ENCODE assay signal across 9 cellular contexts in genomic region chr15:89034305-89034704, GRCh38. TPM values are rescaled to one million over a fixed set of nuclear protein-coding genes. Genes with fewer than 3 reads are reported as not detected.
DNase-seq lines count a peak whose midpoint lies in the region; ATAC-seq, FAIRE-seq and TF ChIP-seq lines count a peak whose summit lies in the region.
"Had no signal": no experiment of that assay in that cellular context is flagged by ENCODE, and none has a peak within 500 bp of the region (broad histone marks: within the 10 kb centered on the region; RNA-seq: fewer than 3 reads in every experiment).

No MANE protein-coding gene starts in this region.

- H3K27me3 ChIP-seq in HepG2 (ENCODE audit: control insufficient read depth in 1 of 2, insufficient read depth in 2 of 2, low read length in 2 of 2), result peaks cover 0 to 8% of the 10 kb centered on the region in 2 experiments; a peak in 2 of 5 replicates

- H3K4me1 Mint-ChIP-seq in WTC11, result no peaks in the 10 kb centered on the region

- H3K4me2 ChIP-seq in HepG2 (ENCODE audit: low read depth, low read length), result no peak overlapping the region

- H4K20me1 ChIP-seq in HepG2 (ENCODE audit: insufficient read depth, low read length), result no peaks in the 10 kb centered on the region

- H3K79me2 ChIP-seq in HepG2 (ENCODE audit: insufficient read depth, low read length), result no peaks in the 10 kb centered on the region

- TF ChIP-seq CTCF in HEK293 (tag by site-specific recombination; IDR thresholded peaks at IDR 0.05) (peak; percentile 43; the same call in 1 of the 2 replicates), HepG2 (CRISPR knock-in tag; IDR thresholded peaks at IDR 0.05) (peak; percentile 50), WTC11 (IDR thresholded peaks at IDR 0.05) (no peak)

- TF ChIP-seq EP300 in HepG2 (IDR thresholded peaks at IDR 0.05; ENCODE audit: low read depth in 2 of 2, low read length in 2 of 2), result no peak
- TF ChIP-seq EP300 in HepG2 (CRISPR knock-in tag; IDR thresholded peaks at IDR 0.05; ENCODE audit: borderline replicate concordance), result no peak

- TF ChIP-seq RAD21 in HepG2 (CRISPR knock-in tag; IDR thresholded peaks at IDR 0.05), result no peak

- CTCF ChIA-PET in HEK293 (lab: Yijun Ruan, JAX) (interaction anchor here (0.8 to 1.8 kb wide), 4 partner anchors 23 to 144 kb away, joined by 3 to 12 read pairs (median 3); no protein-coding TSS in a partner anchor), HepG2 (lab: Yijun Ruan, JAX; ENCODE audit: low intra/inter-chr PET ratio, low total read pairs) (interaction anchor here (0.9 kb wide), 1 partner anchor 137 kb away, joined by 3 read pairs; no protein-coding TSS in a partner anchor), WTC11 (lab: Charles Lee) (interaction anchor here (0.9 to 1.7 kb wide), 12 partner anchors 10 to 143 kb away, joined by 3 to 7 read pairs (median 4); no protein-coding TSS in a partner anchor)

- peaks cover 11% of the 10 kb centered on the region for H3K9me3 Mint-ChIP-seq in WTC11

- in situ Hi-C loops in HepG2 (cut with HindIII; ENCODE audit: extremely low pct_ligation_motif_present, low pct_unique_long_range_greater_than_20kb), result no loop called here

- H2AFZ ChIP-seq in HepG2 (ENCODE audit: low read length), result no peak overlapping the region

- no peaks in the 10 kb centered on the region; the same call in none of the 2 replicates for H3K27me3 Mint-ChIP-seq in WTC11 (ENCODE audit: low read depth)
- H3K27me3 Mint-ChIP-seq: activated naive CD8-positive, alpha-beta T cell had no signal

- no peaks in the 10 kb centered on the region for H3K9me3 ChIP-seq in HEK293 (ENCODE audit: control insufficient read depth, insufficient read depth, low read depth, low read length)
- no peaks in the 10 kb centered on the region for H3K9me3 ChIP-seq in HepG2 (ENCODE audit: low read length)

- H3K27ac Mint-ChIP-seq in WTC11, result no peak overlapping the region
- H3K27ac Mint-ChIP-seq: activated naive CD8-positive, alpha-beta T cell had no signal

- H3K4me1 ChIP-seq in HEK293 (ENCODE audit: control insufficient read depth, insufficient read depth, low read length) (no peaks in the 10 kb centered on the region), HepG2 (ENCODE audit: insufficient read depth, low read length) (no peaks in the 10 kb centered on the region)

- WGBS in HepG2 (ENCODE audit: low lambda C conversion rate), result 21% methylated on average over 4 of the region's 4 CpGs

- peak; percentile 47 for FAIRE-seq in HepG2 (lab: Jason Lieb, UNC)

- H3K4me3 ChIP-seq in HEK293 (ENCODE audit: low read depth, low read length), result no peak overlapping the region
- H3K4me3 ChIP-seq in HepG2 (replicated peaks in 1 of 3; ENCODE audit: insufficient read depth in 1 of 3, low read depth in 2 of 3, low read length in 3 of 3), result no peak overlapping the region

- no peak overlapping the region for H3K9ac ChIP-seq in HepG2 (ENCODE audit: insufficient read depth, low read depth, low read length)

- H3K4me3 Mint-ChIP-seq in WTC11, result no peak overlapping the region
- H3K4me3 Mint-ChIP-seq: activated naive CD8-positive, alpha-beta T cell had no signal

- TF ChIP-seq POLR2A in HepG2 (IDR thresholded peaks at IDR 0.05; ENCODE audit: insufficient read depth in 1 of 2, low read depth in 2 of 2, low read length in 2 of 2), result no peak

- H3K36me3 Mint-ChIP-seq in WTC11, result peaks cover 5% of the 10 kb centered on the region; the same call in 1 of the 2 replicates
- H3K36me3 Mint-ChIP-seq: activated naive CD8-positive, alpha-beta T cell had no signal

- ATAC-seq in HepG2 (no peak), GM21526 (IDR thresholded peaks at IDR 0.05; ENCODE audit: low FRiP score, unreplicated experiment) (no peak), WTC11 (no peak; the same call in 1 of the 2 replicates)

- BruUV-seq in HepG2 (replicated peaks; lab: Mats Ljungman, UMichigan), result no TSS peak

- H3K27ac ChIP-seq in HEK293 (ENCODE audit: extremely low read depth, low read depth, low read length) (no peak overlapping the region), HepG2 (ENCODE audit: extremely low read length, insufficient read depth, low read length) (no peak overlapping the region)

- H3K36me3 ChIP-seq in HEK293 (ENCODE audit: control insufficient read depth in 2 of 2, insufficient read depth in 1 of 2, low read length in 2 of 2) (no peaks in the 10 kb centered on the region), HepG2 (replicated peaks in 1 of 2; ENCODE audit: control insufficient read depth in 1 of 2, insufficient read depth in 2 of 2, low read length in 2 of 2) (no peaks in the 10 kb centered on the region)

- intact Hi-C loops in HepG2 (cut with micrococcal nuclease; ENCODE audit: unreplicated experiment), result loop anchor here (1.0 kb wide), 1 partner anchor 23 kb away; no protein-coding TSS in a partner anchor

- DNase-seq in DMS114 treated with DMSO at 0.1 percent for 48 hours (lab: John Stamatoyannopoulos, UW; ENCODE audit: unreplicated experiment), result peak; percentile 34
- peak; percentile 46 for DNase-seq in SW480 (ENCODE audit: low spot score)
- DNase-seq in HepG2 (ENCODE audit: low spot score), result peak; percentile 12
- DNase-seq in WTC11 (ENCODE audit: low spot score), result no peak
- no peak for DNase-seq in activated T-cell treated with anti-CD3 and anti-CD28 coated beads for 4 hours
- DNase-seq: NCI-H2029 treated with DMSO at 0.1 percent for 48 hours had no signal

- POLR2A ChIA-PET in HEK293 (lab: Yijun Ruan, JAX) (no interaction called here), HepG2 (lab: Yijun Ruan, JAX) (no interaction called here), WTC11 (lab: Charles Lee) (no interaction called here)

TF ChIP-seq in HEK293, 187 proteins besides CTCF, POLR2A, EP300 and RAD21 (continues in another document):
- TF ChIP-seq ZNF366 (tag by site-specific recombination; conservative IDR thresholded peaks at IDR 0.05), result no peak
- TF ChIP-seq ZNF350 (tag by site-specific recombination; IDR thresholded peaks at IDR 0.05), result no peak
- TF ChIP-seq MEIS1 (CRISPR knock-in tag; IDR thresholded peaks at IDR 0.05; ENCODE audit: borderline replicate concordance), result peak; percentile 54; the same call in 1 of the 2 replicates
- no peak for TF ChIP-seq SCRT1 (tag by site-specific recombination; IDR thresholded peaks at IDR 0.05; ENCODE audit: borderline replicate concordance)
- TF ChIP-seq ZNF654 (tag by site-specific recombination; IDR thresholded peaks at IDR 0.05; ENCODE audit: low read depth), result peak; percentile 32
- no peak for TF ChIP-seq ZNF184 (tag by site-specific recombination; IDR thresholded peaks at IDR 0.05)

TF ChIP-seq in HepG2, 621 proteins besides CTCF, POLR2A, EP300 and RAD21 (continues in another document):
- TF ChIP-seq STAG1 (CRISPR knock-in tag; IDR thresholded peaks at IDR 0.05) (peak; percentile 71), ZBTB38 (CRISPR knock-in tag; IDR thresholded peaks at IDR 0.05) (no peak), ZBTB26 (CRISPR knock-in tag; IDR thresholded peaks at IDR 0.05; ENCODE audit: borderline replicate concordance) (no peak), HNRNPUL1 (IDR thresholded peaks at IDR 0.05; ENCODE audit: low read depth, low read length) (no peak)

TF ChIP-seq in WTC11, 78 proteins besides CTCF, POLR2A, EP300 and RAD21 (continues in another document):
- TF ChIP-seq ATF1 (CRISPR knock-in tag; IDR thresholded peaks at IDR 0.05) (no peak), ERG (CRISPR knock-in tag; IDR thresholded peaks at IDR 0.05) (no peak), CBFB (CRISPR knock-in tag; IDR thresholded peaks at IDR 0.05; ENCODE audit: low read depth) (no peak)

RNA-seq across cellular contexts. Expression of gene ABHD2, which starts 54.0 kb away (rescaled TPM):
- total RNA-seq in HepG2 (2016; rRNA removed; fragmentation: Illumina TruSeq; extraction: Trizol), result 12.2 and 22.4 TPM in 2 replicates
- total RNA-seq in HepG2 (2016; cell fraction: cytosol; rRNA removed; fragmentation: Illumina TruSeq; extraction: Trizol; ENCODE audit: low read depth), result 15.9 and 19.0 TPM in 2 replicates
- 10.3 and 18.8 TPM in 2 replicates for total RNA-seq in HepG2 (2016; cell fraction: insoluble cytoplasmic fraction; rRNA removed; fragmentation: Illumina TruSeq; extraction: Trizol)
- total RNA-seq in HepG2 (2016; cell fraction: membrane; rRNA removed; fragmentation: Illumina TruSeq; extraction: Trizol), result 6.0 and 7.4 TPM in 2 replicates
- total RNA-seq in HepG2 (2016; cell fraction: nucleus; rRNA removed; fragmentation: Illumina TruSeq; extraction: Trizol), result 23.2 and 26.5 TPM in 2 replicates
- polyA plus RNA-seq in HepG2 (2011; rRNA removed), result 14.8 and 16.9 TPM in 2 replicates
- polyA plus RNA-seq in HepG2 (2011; cell fraction: cytosol; rRNA removed), result 11.8 and 13.6 TPM in 2 replicates
- 11.3 and 12.7 TPM in 2 replicates for polyA plus RNA-seq in HepG2 (2011; cell fraction: nucleus; rRNA removed)
- polyA plus RNA-seq in HepG2 (2012), result 11.9 and 13.1 TPM in 2 replicates
- 0.63 and 1.1 TPM in 2 replicates for polyA plus RNA-seq in HepG2 (2016; cell fraction: cytosol; fragmentation: Illumina TruSeq; extraction: Trizol; ENCODE audit: low read depth)
- polyA plus RNA-seq in HepG2 (2016; cell fraction: insoluble cytoplasmic fraction; fragmentation: Illumina TruSeq; extraction: Trizol; ENCODE audit: low read depth), result 5.3 and 6.4 TPM in 2 replicates
- polyA plus RNA-seq in HepG2 (2016; cell fraction: membrane; fragmentation: Illumina TruSeq; extraction: Trizol; ENCODE audit: low read depth), result 0.93 and 1.0 TPM in 2 replicates
- 12.2 and 14.4 TPM in 2 replicates for polyA plus RNA-seq in HepG2 (2016; cell fraction: nucleus; fragmentation: Illumina TruSeq; extraction: Trizol; ENCODE audit: insufficient read depth, low read depth)
- polyA minus RNA-seq in HepG2 (2011; rRNA and poly(A)+ RNA removed; ENCODE audit: low replicate concordance), result 91.3 and 104 TPM in 2 replicates
- 14.3 and 22.4 TPM in 2 replicates for polyA minus RNA-seq in HepG2 (2011; cell fraction: cytosol; rRNA and poly(A)+ RNA removed)
- 20.5 and 26.2 TPM in 2 replicates for polyA minus RNA-seq in HepG2 (2011; cell fraction: nucleus; rRNA and poly(A)+ RNA removed)
- 26.2 to 29.7 TPM (median 29.5 TPM) in 3 replicates for total RNA-seq in WTC11 (2021)

Comparison
In these comparisons a context has a peak if more than half of its experiments do, and no peak if none do; other contexts are left out.
1. DNase-seq: peak in DMS114 treated with DMSO at 0.1 percent for 48 hours (single experiment), SW480 (single experiment) and HepG2 (single experiment); none in WTC11 (single experiment) and activated T-cell treated with anti-CD3 and anti-CD28 coated beads for 4 hours (single experiment).